In the genomic region with DNA sequence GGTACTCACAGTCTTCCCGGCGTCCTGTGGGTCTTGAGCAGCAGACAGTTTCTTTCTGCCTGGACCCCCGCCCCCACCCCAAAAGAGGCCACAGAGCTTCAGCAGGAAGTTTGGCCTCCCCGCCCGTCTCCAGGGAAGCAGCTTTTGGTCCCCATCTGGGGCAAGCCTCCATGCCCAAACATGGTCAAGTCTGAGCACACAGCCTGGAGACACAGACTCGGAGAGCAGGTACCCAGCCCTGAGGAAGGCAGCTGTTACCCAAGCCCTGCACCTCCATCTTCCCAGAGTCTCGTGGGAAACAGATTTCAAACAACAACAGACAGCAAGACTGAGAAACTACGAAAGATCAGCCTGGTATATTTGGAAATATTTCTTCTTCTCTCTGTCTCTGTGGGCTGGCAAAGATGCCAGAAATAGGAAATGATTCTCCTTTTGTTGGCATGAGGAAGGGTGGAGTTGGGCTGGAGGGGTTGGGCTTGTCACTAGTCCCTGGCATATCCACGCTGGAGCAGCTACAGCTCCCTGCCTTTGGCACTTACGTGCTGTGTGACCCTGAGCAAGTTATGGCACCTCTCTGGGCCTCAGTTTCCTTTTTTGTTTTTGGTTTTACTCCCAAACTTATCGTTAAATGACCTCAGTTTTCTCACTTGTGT, we compare ENCODE assay signal across 12 cellular contexts. TPM values are rescaled to one million over a fixed set of nuclear protein-coding genes. Genes with fewer than 3 reads are reported as not detected.
DNase-seq lines count a peak whose midpoint lies in the region; ATAC-seq and TF ChIP-seq lines count a peak whose summit lies in the region.
"Had no signal": no experiment of that assay in that cellular context is flagged by ENCODE, and none has a peak within 500 bp of the region (broad histone marks: within the 10 kb centered on the region; RNA-seq: fewer than 3 reads in every experiment).

A gene with protein sequence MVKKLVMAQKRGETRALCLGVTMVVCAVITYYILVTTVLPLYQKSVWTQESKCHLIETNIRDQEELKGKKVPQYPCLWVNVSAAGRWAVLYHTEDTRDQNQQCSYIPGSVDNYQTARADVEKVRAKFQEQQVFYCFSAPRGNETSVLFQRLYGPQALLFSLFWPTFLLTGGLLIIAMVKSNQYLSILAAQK (minus strand): TSS at position 118 of the 653 bp plus-strand sequence. CDS start 3,920 bp downstream, outside the sequence.

- H3K9me3 ChIP-seq in ascending aorta (no peaks in the 10 kb centered on the region), lower lobe of right lung (no peaks in the 10 kb centered on the region), subcutaneous abdominal adipose tissue (ENCODE audit: control insufficient read depth in 5 of 5, low read length in 5 of 5) (no peaks in the 10 kb centered on the region)

- peaks cover 6 to 20% of the 10 kb centered on the region in 2 donors for H3K4me1 ChIP-seq in ascending aorta
- H3K4me1 ChIP-seq in lower lobe of right lung = peaks cover 20% of the 10 kb centered on the region
- peaks cover 0 to 28% (median 9%) of the 10 kb centered on the region in 5 donors for H3K4me1 ChIP-seq in subcutaneous abdominal adipose tissue (ENCODE audit: control insufficient read depth in 5 of 5, insufficient read depth in 5 of 5, low read length in 5 of 5)

- peak; percentile 52 for ATAC-seq in GM18907 (IDR thresholded peaks at IDR 0.05; ENCODE audit: unreplicated experiment)
- peak; percentile 40 to 56 for ATAC-seq in lower lobe of right lung

- H3K4me3 ChIP-seq in ascending aorta (peak within 1 kb of the TSS; percentile 59 to 73), lower lobe of right lung (peak within 1 kb of the TSS; percentile 40), subcutaneous abdominal adipose tissue (ENCODE audit: low read depth in 1 of 5, low read length in 5 of 5) (peak within 1 kb of the TSS in 4 of 5 donors; percentile 36 to 44 (median 38))

- intact Hi-C loops in ascending aorta (cut with DNase I) = loop anchor here (1.0 to 5.0 kb wide), 7 partner anchors 31 to 243 kb away; no protein-coding TSS in a partner anchor
- intact Hi-C loops in lower lobe of right lung (cut with DNase I) = no loop called here

- DNase-seq in ascending aorta (ENCODE audit: low spot score in 2 of 2) = peak in 1 of 2 donors; percentile 84
- no peak for DNase-seq in lower lobe of right lung
- DNase-seq in COR-L47 (lab: John Stamatoyannopoulos, UW) = no peak
- no peak for DNase-seq in cerebellar cortex (ENCODE audit: low spot score)
- DNase-seq in stimulated activated CD4-positive, alpha-beta T cell treated with anti-CD3 and anti-CD28 coated beads, Interleukin-4, amount 100 ng/mL, for 4 hours = no peak
- no peak for DNase-seq in germinal center (ENCODE audit: low spot score)
- DNase-seq: cerebellar nuclear complex, DMS79 treated with DMSO at 0.1 percent for 48 hours, NCI-H510A had no signal

- TF ChIP-seq CTCF in ascending aorta (IDR thresholded peaks at IDR 0.05) (no peak), lower lobe of right lung (IDR thresholded peaks at IDR 0.05) (no peak)

- H3K27me3 ChIP-seq in ascending aorta (no peaks in the 10 kb centered on the region), lower lobe of right lung (ENCODE audit: low read depth) (no peaks in the 10 kb centered on the region), subcutaneous abdominal adipose tissue (ENCODE audit: control insufficient read depth in 5 of 5, insufficient read depth in 4 of 5, low read length in 5 of 5) (peaks cover 0 to 6% (median 0%) of the 10 kb centered on the region in 5 donors)

- H3K27ac ChIP-seq in ascending aorta = peak within 1 kb of the TSS; percentile 94 to 97
- peak within 1 kb of the TSS; percentile 21 for H3K27ac ChIP-seq in lower lobe of right lung
- H3K27ac ChIP-seq in subcutaneous abdominal adipose tissue (ENCODE audit: low read depth, low read length) = no peak within 1 kb of the TSS

- H3K36me3 ChIP-seq in ascending aorta (peaks cover 8 to 11% of the 10 kb centered on the region in 2 donors), lower lobe of right lung (no peaks in the 10 kb centered on the region), subcutaneous abdominal adipose tissue (ENCODE audit: control insufficient read depth in 5 of 5, insufficient read depth in 5 of 5, low read length in 5 of 5) (peaks cover 0 to under 1% (median 0%) of the 10 kb centered on the region in 5 donors)

- no peak within 1 kb of the TSS for H3K9ac ChIP-seq in subcutaneous abdominal adipose tissue (ENCODE audit: low read length in 5 of 5)

RNA-seq across cellular contexts. Expression of the gene that starts here (rescaled TPM):
- total RNA-seq in ascending aorta (30.8 TPM), lower lobe of right lung (2.5 TPM)
- total RNA-seq: progenitor cell of endocrine pancreas had no signal
